13 cellular contexts compared by ENCODE assay signal in the genomic region with DNA sequence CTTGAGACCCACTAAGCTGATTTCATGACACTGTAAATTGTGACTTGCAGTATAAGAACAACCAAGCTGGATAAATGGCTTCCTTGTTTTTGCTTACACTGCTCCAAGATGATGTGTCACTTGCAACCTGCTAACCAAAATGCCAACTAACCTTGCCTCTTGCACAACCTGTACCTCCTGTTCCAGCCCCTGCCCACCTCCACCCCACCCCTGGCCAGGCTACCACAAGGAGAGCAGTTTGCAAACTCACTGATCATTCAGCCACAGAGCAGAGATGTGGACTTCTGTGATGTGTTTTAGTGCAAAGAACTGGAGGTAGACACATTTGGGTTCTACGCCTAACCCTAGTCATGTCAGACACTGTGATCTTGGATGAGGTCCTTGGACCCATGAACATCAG. TPM values are rescaled to one million over a fixed set of nuclear protein-coding genes. Genes with fewer than 3 reads are reported as not detected.
"Had no signal": no experiment of that assay in that cellular context is flagged by ENCODE, and none has a peak within 500 bp of the region (broad histone marks: within the 10 kb centered on the region; RNA-seq: fewer than 3 reads in every experiment).

No MANE protein-coding gene starts in this region.

- H2AFZ ChIP-seq: neural progenitor cell, parathyroid adenoma had no signal

- H3K4me3 Mint-ChIP-seq: activated naive CD4-positive, alpha-beta T cell treated with anti-CD3 and anti-CD28 coated beads for 36 hours; mesothelial cell of epicardium; neural progenitor cell; T-helper 17 cell had no signal

- H3K9me3 ChIP-seq: suprapubic skin had no signal

- H3K36me3 ChIP-seq: neural progenitor cell, suprapubic skin had no signal

- H3K27me3 ChIP-seq: neural progenitor cell, suprapubic skin had no signal

- H3K27ac Mint-ChIP-seq: activated naive CD4-positive, alpha-beta T cell treated with anti-CD3 and anti-CD28 coated beads for 36 hours; mesothelial cell of epicardium; neural progenitor cell; T-helper 17 cell had no signal

- DNase-seq: activated CD4-positive, alpha-beta T cell treated with anti-CD3 and anti-CD28 coated beads, Interleukin-2, amount 50 U/mL, for 4 hours; activated naive CD4-positive, alpha-beta T cell treated with anti-CD3 and anti-CD28 coated beads for 36 hours; central memory CD4-positive, alpha-beta T cell; cortex of kidney; effector CD8-positive, alpha-beta T cell; small intestine; stimulated activated naive CD4-positive, alpha-beta T cell treated with Interleukin-2 at 50 U/mL for 16 hours; T-helper 17 cell had no signal

- H3K9ac ChIP-seq: neural progenitor cell, parathyroid adenoma had no signal

- H3K9me3 Mint-ChIP-seq: activated naive CD4-positive, alpha-beta T cell treated with anti-CD3 and anti-CD28 coated beads for 36 hours; mesothelial cell of epicardium; neural progenitor cell had no signal

- H3K4me1 ChIP-seq: parathyroid adenoma had no signal

- H3K4me2 ChIP-seq: neural progenitor cell had no signal

- H3K79me2 ChIP-seq: parathyroid adenoma had no signal

- H3K4me3 ChIP-seq: neural progenitor cell, suprapubic skin had no signal

- H3K36me3 Mint-ChIP-seq: mesothelial cell of epicardium, neural progenitor cell had no signal

- FAIRE-seq: small intestine had no signal

- H3K27ac ChIP-seq: neural progenitor cell, parathyroid adenoma, suprapubic skin had no signal

RNA-seq across cellular contexts. Expression of gene MB, which starts 26.9 kb away (rescaled TPM):
- total RNA-seq: activated naive CD4-positive, alpha-beta T cell treated with anti-CD3 and anti-CD28 coated beads for 36 hours; kidney epithelial cell; mesothelial cell of epicardium; T-helper 17 cell had no signal
